ENCODE assay signal across 17 cellular contexts in the genomic region with DNA sequence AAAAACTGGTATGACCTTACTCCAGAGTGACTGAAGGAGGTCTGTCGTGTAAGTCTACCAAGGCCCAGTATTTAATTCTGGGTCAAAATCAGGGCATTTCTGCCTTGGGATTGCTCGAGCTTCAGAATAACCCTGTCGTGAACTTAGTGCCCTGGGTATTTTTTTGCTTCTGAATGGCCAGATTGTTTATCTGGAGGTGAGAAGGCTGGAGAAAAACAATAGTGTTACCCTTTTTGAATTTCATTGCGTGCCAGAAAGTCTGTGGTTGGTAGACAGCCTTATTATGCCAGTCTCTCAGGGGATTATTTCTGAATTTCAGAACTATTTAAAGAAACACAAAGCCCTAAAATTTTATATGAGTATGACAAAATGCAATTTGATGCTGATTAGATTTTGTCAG.
DNase-seq lines count a peak whose midpoint lies in the region; ATAC-seq and TF ChIP-seq lines count a peak whose summit lies in the region.
"Had no signal": no experiment of that assay in that cellular context is flagged by ENCODE, and none has a peak within 500 bp of the region (broad histone marks: within the 10 kb centered on the region; RNA-seq: fewer than 3 reads in every experiment).

No MANE protein-coding gene starts in this region.

- H3K36me3 ChIP-seq in Panc1 (ENCODE audit: control insufficient read depth, insufficient read depth, low read length): no peaks in the 10 kb centered on the region
- H3K36me3 ChIP-seq in neuronal stem cell (replicated peaks in 1 of 2; ENCODE audit: control insufficient read depth in 2 of 2, insufficient read depth in 2 of 2, low read length in 2 of 2): no peaks in the 10 kb centered on the region
- H3K36me3 ChIP-seq in CD8-positive, alpha-beta memory T cell (ENCODE audit: insufficient read depth, low read length): no peaks in the 10 kb centered on the region

- TF ChIP-seq CTCF in Panc1 (IDR thresholded peaks at IDR 0.05): no peak

- in situ Hi-C loops in Panc1 (cut with HindIII; ENCODE audit: low pct_unique_long_range_greater_than_20kb, low sequenced_read_pairs): no loop called here

- H3K9ac ChIP-seq in neuronal stem cell (ENCODE audit: low read depth, low read length, poor library complexity): no peak overlapping the region

- no peak overlapping the region for H3K27ac Mint-ChIP-seq in effector memory CD8-positive, alpha-beta T cell
- no peak overlapping the region for H3K27ac Mint-ChIP-seq in CD8-positive, alpha-beta memory T cell
- H3K27ac Mint-ChIP-seq: CD14-positive monocyte had no signal

- H2BK120ac ChIP-seq in neuronal stem cell (ENCODE audit: low read depth, low read length): no peak overlapping the region

- H3K4me1 ChIP-seq in Panc1 (ENCODE audit: control insufficient read depth, insufficient read depth, low read length): no peaks in the 10 kb centered on the region
- H3K4me1 ChIP-seq in neuronal stem cell (ENCODE audit: control insufficient read depth in 2 of 2, insufficient read depth in 1 of 2, low read depth in 1 of 2, low read length in 2 of 2): peaks cover 4 to 6% of the 10 kb centered on the region in 2 donors
- H3K4me1 ChIP-seq in CD8-positive, alpha-beta memory T cell (ENCODE audit: insufficient read depth, low read length): no peaks in the 10 kb centered on the region
- H3K4me1 ChIP-seq: Caco-2 had no signal

- H2BK15ac ChIP-seq in neuronal stem cell (ENCODE audit: low read length): no peak overlapping the region

- WGBS in neuronal stem cell (ENCODE audit: extremely low coverage in 2 of 2, insufficient read length in 2 of 2, insufficient replicate concordance in 1 of 2), 2 donors: no CpG with 5 or more reads among the region's 4 CpGs

- POLR2A ChIA-PET in Panc1 (lab: Charles Lee): no interaction called here
- POLR2A ChIA-PET in CD8-positive, alpha-beta memory T cell (lab: Charles Lee): no interaction called here

- H3K9me3 Mint-ChIP-seq in effector memory CD8-positive, alpha-beta T cell: peaks cover 5 to 29% of the 10 kb centered on the region in 2 donors
- H3K9me3 Mint-ChIP-seq in CD8-positive, alpha-beta memory T cell: peaks cover 0 to 18% (median 5%) of the 10 kb centered on the region in 5 donors

- no peak overlapping the region for H2BK12ac ChIP-seq in neuronal stem cell (ENCODE audit: low read length)

- no peaks in the 10 kb centered on the region for H3K79me1 ChIP-seq in neuronal stem cell (ENCODE audit: low read depth, low read length)

- no peak overlapping the region for H2BK5ac ChIP-seq in neuronal stem cell (ENCODE audit: low read length)

- no TSS peak for BruUV-seq in Panc1 (replicated peaks; lab: Mats Ljungman, UMichigan)

- H4K8ac ChIP-seq in neuronal stem cell (ENCODE audit: low read depth, low read length): no peak overlapping the region

- peak overlapping the region; percentile 38 for H2AFZ ChIP-seq in neuronal stem cell (ENCODE audit: low read length)
- H2AFZ ChIP-seq: PC-9 had no signal

- no peaks in the 10 kb centered on the region for H3K27me3 Mint-ChIP-seq in effector memory CD8-positive, alpha-beta T cell
- no peaks in the 10 kb centered on the region for H3K27me3 Mint-ChIP-seq in CD8-positive, alpha-beta memory T cell

- no peak overlapping the region for H3K14ac ChIP-seq in neuronal stem cell (ENCODE audit: low read length)

- no peaks in the 10 kb centered on the region for H3K36me3 Mint-ChIP-seq in effector memory CD8-positive, alpha-beta T cell (ENCODE audit: insufficient read depth)
- no peaks in the 10 kb centered on the region for H3K36me3 Mint-ChIP-seq in CD8-positive, alpha-beta memory T cell
- H3K36me3 Mint-ChIP-seq: CD14-positive monocyte had no signal

- no peak overlapping the region for H3K23ac ChIP-seq in neuronal stem cell (ENCODE audit: low read depth, low read length, poor library complexity)

- intact Hi-C loops in Panc1 (cut with micrococcal nuclease; ENCODE audit: unreplicated experiment): no loop called here

- H4K91ac ChIP-seq in neuronal stem cell (ENCODE audit: low read depth, low read length, poor library complexity): no peak overlapping the region

- H2AK5ac ChIP-seq in neuronal stem cell (ENCODE audit: low read depth, low read length): no peak overlapping the region

- no peak overlapping the region for H3K4me2 ChIP-seq in neuronal stem cell (ENCODE audit: insufficient read depth, low read length, poor library complexity, severe bottlenecking)
- H3K4me2 ChIP-seq: PC-9 had no signal

- no peak for DNase-seq in Panc1 (ENCODE audit: low read depth, low spot score)
- DNase-seq in astrocyte of the hippocampus (ENCODE audit: low read depth, low spot score): peak; percentile 68
- DNase-seq in neuronal stem cell (ENCODE audit: low spot score): no peak
- no peak for DNase-seq in effector memory CD8-positive, alpha-beta T cell
- DNase-seq in DMS 273 (lab: John Stamatoyannopoulos, UW; ENCODE audit: unreplicated experiment): no peak
- DNase-seq in CD8-positive, alpha-beta memory T cell: no peak
- DNase-seq: Caco-2, EL, HCEC 1CT, NCI-H146, NCI-H2081, NCI-H510A, NCI-H82, PC-9 had no signal

- no peaks in the 10 kb centered on the region for H3K4me1 Mint-ChIP-seq in effector memory CD8-positive, alpha-beta T cell (ENCODE audit: low read depth in 2 of 2)
- H3K4me1 Mint-ChIP-seq in CD8-positive, alpha-beta memory T cell: no peaks in the 10 kb centered on the region
- H3K4me1 Mint-ChIP-seq: CD14-positive monocyte had no signal

- H3K4ac ChIP-seq in neuronal stem cell (ENCODE audit: low read length): no peak overlapping the region

- no peak overlapping the region for H3K18ac ChIP-seq in neuronal stem cell (ENCODE audit: low read length)

- peak; percentile 40 for ATAC-seq in GM18868 (IDR thresholded peaks at IDR 0.05; ENCODE audit: unreplicated experiment)
- ATAC-seq in Panc1: no peak
- no peak for ATAC-seq in effector memory CD8-positive, alpha-beta T cell (replicated peaks)
- ATAC-seq in HG03196 (IDR thresholded peaks at IDR 0.05; ENCODE audit: unreplicated experiment): no peak

- H3K27ac ChIP-seq in Panc1 (ENCODE audit: low read length): peak overlapping the region; percentile 48; the same call in 1 of the 2 replicates
- H3K27ac ChIP-seq in neuronal stem cell (replicated peaks; ENCODE audit: low read length): no peak overlapping the region
- H3K27ac ChIP-seq in CD8-positive, alpha-beta memory T cell (ENCODE audit: low read depth, low read length): no peak overlapping the region
- H3K27ac ChIP-seq: PC-9 had no signal

- CTCF ChIA-PET in Panc1 (lab: Charles Lee): no interaction called here
- CTCF ChIA-PET in CD8-positive, alpha-beta memory T cell (lab: Charles Lee): no interaction called here

- H3K9me3 ChIP-seq in Panc1 (ENCODE audit: control insufficient read depth, insufficient read depth, low read depth, low read length): no peaks in the 10 kb centered on the region
- H3K9me3 ChIP-seq in neuronal stem cell (replicated peaks in 1 of 2; ENCODE audit: control insufficient read depth in 2 of 2, insufficient read depth in 1 of 2, low read depth in 1 of 2, low read length in 2 of 2): peaks cover 0 to 18% of the 10 kb centered on the region in 2 donors
- H3K9me3 ChIP-seq in CD8-positive, alpha-beta memory T cell (ENCODE audit: low read length): no peaks in the 10 kb centered on the region
- H3K9me3 ChIP-seq: Caco-2 had no signal

- H3K4me3 ChIP-seq in Panc1 (ENCODE audit: low read depth in 2 of 2, low read length in 2 of 2): no peak overlapping the region
- H3K4me3 ChIP-seq in neuronal stem cell (ENCODE audit: low read length in 2 of 2): no peak overlapping the region
- H3K4me3 ChIP-seq in CD8-positive, alpha-beta memory T cell (ENCODE audit: low read length): no peak overlapping the region
- H3K4me3 ChIP-seq: PC-9 had no signal

- H3K27me3 ChIP-seq in Panc1 (ENCODE audit: control insufficient read depth, insufficient read depth, low read length) (no peaks in the 10 kb centered on the region), neuronal stem cell (ENCODE audit: control insufficient read depth in 3 of 3, insufficient read depth in 3 of 3, low read depth in 1 of 3, low read length in 3 of 3) (no peaks in the 10 kb centered on the region)
- H3K27me3 ChIP-seq in CD8-positive, alpha-beta memory T cell (ENCODE audit: insufficient read depth, low read length, poor library complexity, severe bottlenecking): no peaks in the 10 kb centered on the region

- no peak overlapping the region for H3K4me3 Mint-ChIP-seq in effector memory CD8-positive, alpha-beta T cell
- no peak overlapping the region for H3K4me3 Mint-ChIP-seq in CD8-positive, alpha-beta memory T cell
- H3K4me3 Mint-ChIP-seq: CD14-positive monocyte had no signal
